In the genomic region with DNA sequence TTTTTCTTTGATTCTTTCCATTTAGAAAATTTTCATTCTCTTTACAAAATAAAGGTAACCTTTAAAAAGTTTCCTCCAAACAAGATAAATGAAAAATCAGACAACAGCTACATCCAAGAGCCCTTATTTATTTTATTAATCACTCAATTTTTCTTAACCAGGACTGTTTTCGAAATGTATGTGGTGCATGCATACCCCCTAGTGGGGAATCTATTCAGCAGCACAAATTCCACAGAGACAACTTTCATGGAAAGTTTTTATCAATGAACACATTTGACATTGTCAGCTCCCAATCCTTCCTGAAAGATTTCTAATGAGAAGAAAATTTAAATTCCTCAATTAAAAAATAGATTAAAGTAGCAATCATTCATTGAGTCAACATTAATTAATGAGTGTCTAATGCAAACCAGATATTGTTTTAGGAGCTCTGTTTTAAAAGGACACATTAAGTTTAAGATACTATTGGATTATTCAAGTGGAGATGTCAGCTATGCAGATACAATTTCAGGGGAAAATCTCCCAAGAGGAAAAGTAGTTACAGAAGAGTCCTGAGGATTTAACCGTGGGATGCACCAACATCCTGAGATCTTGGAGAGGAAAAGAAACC, we compare ENCODE assay signal across 8 cellular contexts. TPM values are rescaled to one million over a fixed set of nuclear protein-coding genes. Genes with fewer than 3 reads are reported as not detected.
A peak's percentile ranks its signal among the peaks of the same experiment; 100 is the strongest.
DNase-seq lines count a peak whose midpoint lies in the region; ATAC-seq and TF ChIP-seq lines count a peak whose summit lies in the region.

No MANE protein-coding gene starts in this region.

- H3K4me3 ChIP-seq in OCI-LY1 (ENCODE audit: low read depth, low read length, poor library complexity, severe bottlenecking), result no peak overlapping the region
- H3K4me3 ChIP-seq in epithelial cell of proximal tubule (ENCODE audit: low read depth, low read length), result no peak overlapping the region
- no peak overlapping the region for H3K4me3 ChIP-seq in retinal pigment epithelial cell (ENCODE audit: low read length)

- no peak for ATAC-seq in HG02759 (IDR thresholded peaks at IDR 0.05; ENCODE audit: unreplicated experiment)

- no peaks in the 10 kb centered on the region for H3K27me3 ChIP-seq in OCI-LY1 (ENCODE audit: insufficient read depth, low read length)

- H3K9me3 ChIP-seq in OCI-LY1 (ENCODE audit: low read length), result no peaks in the 10 kb centered on the region

- no peaks in the 10 kb centered on the region for H4K20me1 ChIP-seq in OCI-LY1 (ENCODE audit: insufficient read depth, low read length)

- H2AFZ ChIP-seq in OCI-LY1 (ENCODE audit: low read length), result no peak overlapping the region

- no peaks in the 10 kb centered on the region for H3F3A ChIP-seq in OCI-LY1 (ENCODE audit: insufficient read depth, low read length)

- no peaks in the 10 kb centered on the region for H3K79me2 ChIP-seq in OCI-LY1 (ENCODE audit: insufficient read depth, low read length)

- H3K9me2 ChIP-seq in OCI-LY1 (ENCODE audit: low read depth, low read length), result no peaks in the 10 kb centered on the region

- no peak overlapping the region for H3K9ac ChIP-seq in OCI-LY1 (ENCODE audit: low read length)

- DNase-seq in NCI-H1694 treated with DMSO at 0.1 percent for 48 hours (lab: John Stamatoyannopoulos, UW) (peak; percentile 16), NCI-H1694 (lab: John Stamatoyannopoulos, UW) (no peak), epithelial cell of proximal tubule (ENCODE audit: low read depth) (no peak), retinal pigment epithelial cell (ENCODE audit: low read depth) (no peak), globus pallidus (ENCODE audit: low spot score) (no peak)
- DNase-seq in activated CD4-positive, CD25-positive, alpha-beta regulatory T cell (lab: John Stamatoyannopoulos, UW), result no peak

- H3K36me3 ChIP-seq in OCI-LY1 (ENCODE audit: insufficient read depth, low read length), result no peaks in the 10 kb centered on the region

- H3K27ac ChIP-seq in OCI-LY1 (ENCODE audit: low read depth, low read length, poor library complexity, severe bottlenecking), result no peak overlapping the region

- H3K4me2 ChIP-seq in OCI-LY1 (ENCODE audit: low read length), result no peak overlapping the region

- TF ChIP-seq CTCF in OCI-LY1 (IDR thresholded peaks at IDR 0.05; ENCODE audit: low read length) (peak; percentile 44), epithelial cell of proximal tubule (conservative IDR thresholded peaks at IDR 0.05; ENCODE audit: low read depth, low read length) (peak; percentile 82), retinal pigment epithelial cell (conservative IDR thresholded peaks at IDR 0.05; ENCODE audit: low read depth, low read length) (peak; percentile 90)

- peaks cover 3% of the 10 kb centered on the region for H3K4me1 ChIP-seq in OCI-LY1 (ENCODE audit: insufficient read depth, low read length, severe bottlenecking)

RNA-seq across cellular contexts. Expression of a gene that starts 5.2 kb away (rescaled TPM):
- total RNA-seq in epithelial cell of proximal tubule, result 0.06 and 1.2 TPM in 2 replicates

RNA-seq across cellular contexts. Expression of a gene that starts 8.8 kb away (rescaled TPM):
- total RNA-seq in epithelial cell of proximal tubule, result 52.8 and 65.3 TPM in 2 replicates

RNA-seq across cellular contexts. Expression of a gene that starts 57.9 kb away (rescaled TPM):
- total RNA-seq in epithelial cell of proximal tubule, result 72.2 and 127 TPM in 2 replicates
